ENCODE assay signal across 1 cellular context in the genomic region with DNA sequence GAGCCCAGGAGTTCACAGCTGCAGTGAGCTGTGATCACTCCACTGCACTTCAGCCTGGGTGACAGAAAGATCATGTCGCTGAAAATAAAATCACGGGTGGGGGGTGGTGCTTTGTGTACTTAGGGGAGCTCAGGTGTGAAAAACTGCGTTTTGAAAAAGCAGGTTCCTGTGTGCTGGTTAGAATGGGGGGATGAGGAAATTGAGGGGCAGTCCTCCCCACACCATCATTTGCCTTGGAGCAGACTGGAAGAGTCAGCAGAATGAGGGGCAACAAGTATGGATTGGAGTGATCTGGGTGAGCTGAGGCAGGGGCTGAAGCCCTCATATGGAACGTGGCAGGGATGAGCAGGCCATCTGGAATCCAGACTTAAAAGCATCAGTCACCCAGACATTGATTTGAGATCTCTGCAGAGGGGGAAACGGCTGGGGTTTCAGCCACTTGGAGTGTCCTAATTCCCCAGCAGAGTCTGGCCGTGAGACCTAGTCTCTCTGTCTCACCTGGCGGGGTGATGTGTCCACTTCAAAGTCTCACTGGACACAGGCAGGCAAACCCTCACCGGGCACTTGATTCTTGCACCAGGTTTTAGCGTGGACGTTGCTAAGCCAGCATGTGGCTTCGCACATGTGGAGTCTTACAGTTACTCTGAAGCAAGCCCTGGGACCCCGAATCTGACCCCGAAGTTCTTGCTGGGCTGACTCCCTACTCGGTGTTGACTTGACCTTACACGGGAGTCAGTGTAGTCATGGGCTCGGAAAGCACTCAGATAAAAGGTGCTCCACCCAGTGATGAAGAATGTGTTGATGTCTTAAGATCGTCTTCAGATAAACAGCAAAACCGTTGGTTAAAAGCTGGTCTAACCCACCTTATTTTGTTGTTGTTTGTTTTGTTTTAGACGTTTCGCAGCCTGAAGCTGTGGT.
TF ChIP-seq lines count a peak whose summit lies in the region.

No MANE protein-coding gene starts in this region.

TF ChIP-seq in H1, 55 proteins besides CTCF, POLR2A, EP300 and RAD21:
- TF ChIP-seq EGR1 (IDR thresholded peaks at IDR 0.05; ENCODE audit: borderline replicate concordance, low read depth, low read length) (no peak), SUZ12 (IDR thresholded peaks at IDR 0.05; ENCODE audit: low read length) (no peak), TAF7 (optimal IDR thresholded peaks at IDR 0.05; ENCODE audit: borderline replicate concordance, low read depth, low read length) (no peak), TCF12 (IDR thresholded peaks at IDR 0.05; ENCODE audit: low read depth, low read length) (no peak), KDM1A (IDR thresholded peaks at IDR 0.05; ENCODE audit: borderline replicate concordance, low read length) (no peak), CBX5 (IDR thresholded peaks at IDR 0.05; ENCODE audit: low read depth, low read length) (no peak), HDAC6 (IDR thresholded peaks at IDR 0.05; ENCODE audit: low read depth, low read length) (no peak), KDM5A (IDR thresholded peaks at IDR 0.05; ENCODE audit: low read length) (no peak), SRF (IDR thresholded peaks at IDR 0.05; ENCODE audit: low read depth, low read length) (no peak), GTF2F1 (IDR thresholded peaks at IDR 0.05; ENCODE audit: borderline replicate concordance, low read depth, low read length) (no peak), SP2 (IDR thresholded peaks at IDR 0.05; ENCODE audit: low read length) (no peak), SIRT6 (IDR thresholded peaks at IDR 0.05; ENCODE audit: low read length) (no peak), MAFK (IDR thresholded peaks at IDR 0.05; ENCODE audit: low read depth, low read length) (no peak), JUN (IDR thresholded peaks at IDR 0.05; ENCODE audit: low read depth, low read length) (no peak), CHD1 (IDR thresholded peaks at IDR 0.05; ENCODE audit: low read depth, low read length) (no peak), TAF1 (IDR thresholded peaks at IDR 0.05; ENCODE audit: low read depth, low read length) (no peak), YY1 (IDR thresholded peaks at IDR 0.05; ENCODE audit: low read depth, low read length) (no peak), RXRA (IDR thresholded peaks at IDR 0.05; ENCODE audit: insufficient read depth, low read depth, low read length) (no peak)
- TF ChIP-seq, protein P1, sequence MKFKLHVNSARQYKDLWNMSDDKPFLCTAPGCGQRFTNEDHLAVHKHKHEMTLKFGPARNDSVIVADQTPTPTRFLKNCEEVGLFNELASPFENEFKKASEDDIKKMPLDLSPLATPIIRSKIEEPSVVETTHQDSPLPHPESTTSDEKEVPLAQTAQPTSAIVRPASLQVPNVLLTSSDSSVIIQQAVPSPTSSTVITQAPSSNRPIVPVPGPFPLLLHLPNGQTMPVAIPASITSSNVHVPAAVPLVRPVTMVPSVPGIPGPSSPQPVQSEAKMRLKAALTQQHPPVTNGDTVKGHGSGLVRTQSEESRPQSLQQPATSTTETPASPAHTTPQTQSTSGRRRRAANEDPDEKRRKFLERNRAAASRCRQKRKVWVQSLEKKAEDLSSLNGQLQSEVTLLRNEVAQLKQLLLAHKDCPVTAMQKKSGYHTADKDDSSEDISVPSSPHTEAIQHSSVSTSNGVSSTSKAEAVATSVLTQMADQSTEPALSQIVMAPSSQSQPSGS (IDR thresholded peaks at IDR 0.05; ENCODE audit: low read length): no peak
